ENCODE assay signal across 14 cellular contexts in genomic region chr13:99590519-99591011, GRCh38. TPM values are rescaled to one million over a fixed set of nuclear protein-coding genes. Genes with fewer than 3 reads are reported as not detected.
DNase-seq lines count a peak whose midpoint lies in the region; ATAC-seq and TF ChIP-seq lines count a peak whose summit lies in the region.
"Had no signal": no experiment of that assay in that cellular context is flagged by ENCODE, and none has a peak within 500 bp of the region (broad histone marks: within the 10 kb centered on the region; RNA-seq: fewer than 3 reads in every experiment).

No MANE protein-coding gene starts in this region.

- H4K8ac ChIP-seq in neuronal stem cell (ENCODE audit: low read depth, low read length) = no peak overlapping the region

- H2BK12ac ChIP-seq in neuronal stem cell (ENCODE audit: low read length) = no peak overlapping the region

- intact Hi-C loops in CD4-positive, alpha-beta T cell (cut with DNase I, micrococcal nuclease) = no loop called here
- intact Hi-C loops in prostate gland (cut with DNase I) = no loop called here

- H2BK15ac ChIP-seq in neuronal stem cell (ENCODE audit: low read length) = no peak overlapping the region

- H3K14ac ChIP-seq in neuronal stem cell (ENCODE audit: low read length) = no peak overlapping the region

- H2BK5ac ChIP-seq in neuronal stem cell (ENCODE audit: low read length) = no peak overlapping the region

- H3K4me1 ChIP-seq in neuronal stem cell (ENCODE audit: control insufficient read depth in 2 of 2, insufficient read depth in 1 of 2, low read depth in 1 of 2, low read length in 2 of 2) (peaks cover 2 to 5% of the 10 kb centered on the region in 2 donors), prostate gland (replicated peaks) (no peaks in the 10 kb centered on the region)
- H3K4me1 ChIP-seq: parathyroid adenoma had no signal

- H3K27me3 Mint-ChIP-seq in CD4-positive, alpha-beta T cell = no peaks in the 10 kb centered on the region

- no peak overlapping the region for H3K4me3 ChIP-seq in neuronal stem cell (ENCODE audit: low read length in 2 of 2)
- H3K4me3 ChIP-seq in prostate gland = no peak overlapping the region

- H3K79me1 ChIP-seq in neuronal stem cell (ENCODE audit: low read depth, low read length) = no peaks in the 10 kb centered on the region

- H3K27ac ChIP-seq in neuronal stem cell (replicated peaks; ENCODE audit: low read length) (no peak overlapping the region), prostate gland (no peak overlapping the region)
- no peak overlapping the region for H3K27ac ChIP-seq in CD4-positive, alpha-beta T cell (ENCODE audit: low read depth, low read length)
- H3K27ac ChIP-seq: HL-60, parathyroid adenoma had no signal

- no CpG with 5 or more reads among the region's 3 CpGs for WGBS in neuronal stem cell (ENCODE audit: extremely low coverage in 2 of 2, insufficient read length in 2 of 2, insufficient replicate concordance in 1 of 2), 2 donors
- 37% methylated on average over 3 of the region's 3 CpGs for WGBS in prostate gland

- H3K36me3 Mint-ChIP-seq in CD4-positive, alpha-beta T cell (ENCODE audit: low read depth) = no peaks in the 10 kb centered on the region
- H3K36me3 Mint-ChIP-seq: CD14-positive monocyte had no signal

- H3K4me1 Mint-ChIP-seq in CD4-positive, alpha-beta T cell (ENCODE audit: low read depth) = peaks cover 23% of the 10 kb centered on the region
- H3K4me1 Mint-ChIP-seq: CD14-positive monocyte had no signal

- no peak overlapping the region for H3K23ac ChIP-seq in neuronal stem cell (ENCODE audit: low read depth, low read length, poor library complexity)

- TF ChIP-seq CTCF in CD4-positive, alpha-beta T cell (IDR thresholded peaks at IDR 0.05) = no peak
- no peak for TF ChIP-seq CTCF in prostate gland (IDR thresholded peaks at IDR 0.05)

- H3K27me3 ChIP-seq in neuronal stem cell (ENCODE audit: control insufficient read depth in 3 of 3, insufficient read depth in 3 of 3, low read depth in 1 of 3, low read length in 3 of 3) (peaks cover 0 to 2% (median 0%) of the 10 kb centered on the region in 3 experiments), prostate gland (replicated peaks; ENCODE audit: insufficient read depth) (no peaks in the 10 kb centered on the region)
- no peaks in the 10 kb centered on the region for H3K27me3 ChIP-seq in CD4-positive, alpha-beta T cell (ENCODE audit: control insufficient read depth, insufficient read depth, low read length)

- H2AK5ac ChIP-seq in neuronal stem cell (ENCODE audit: low read depth, low read length) = no peak overlapping the region

- no peaks in the 10 kb centered on the region for H3K9me3 Mint-ChIP-seq in CD4-positive, alpha-beta T cell
- H3K9me3 Mint-ChIP-seq: CD14-positive monocyte had no signal

- H3K9me3 ChIP-seq in neuronal stem cell (replicated peaks in 1 of 2; ENCODE audit: control insufficient read depth in 2 of 2, insufficient read depth in 1 of 2, low read depth in 1 of 2, low read length in 2 of 2) (no peaks in the 10 kb centered on the region), prostate gland (no peaks in the 10 kb centered on the region)
- no peaks in the 10 kb centered on the region for H3K9me3 ChIP-seq in CD4-positive, alpha-beta T cell (ENCODE audit: control insufficient read depth, low read length)

- no peak overlapping the region for H3K4ac ChIP-seq in neuronal stem cell (ENCODE audit: low read length)

- H3K4me3 Mint-ChIP-seq in CD4-positive, alpha-beta T cell = no peak overlapping the region
- H3K4me3 Mint-ChIP-seq: CD14-positive monocyte had no signal

- DNase-seq in AG20443 (ENCODE audit: low spot score) = peak; percentile 44
- DNase-seq in M059J (ENCODE audit: low read depth) = peak; percentile 37
- peak; percentile 56 for DNase-seq in dermis blood vessel endothelial cell
- no peak for DNase-seq in neuronal stem cell (ENCODE audit: low spot score)
- DNase-seq in activated CD8-positive, alpha-beta memory T cell treated with anti-CD3 and anti-CD28 coated beads, Interleukin-2, amount 50 U/mL, for 4 hours = no peak
- DNase-seq in stimulated activated naive CD8-positive, alpha-beta T cell treated with anti-CD3 and anti-CD28 coated beads, Interleukin-15, Interleukin-2, amounts not matched to agents 100 U/mL and 50 U/mL, for 24 hours = no peak
- DNase-seq in CD4-positive, alpha-beta T cell = no peak
- no peak for DNase-seq in prostate gland (ENCODE audit: low spot score)
- DNase-seq: mesendoderm; NCI-H2171 treated with DMSO at 0.1 percent for 48 hours; stimulated activated CD4-positive, alpha-beta T cell treated with anti-CD3 and anti-CD28 coated beads, Interleukin-2, amount 100 ng/mL, for 48 hours had no signal

- no peak overlapping the region for H3K27ac Mint-ChIP-seq in CD4-positive, alpha-beta T cell
- H3K27ac Mint-ChIP-seq: CD14-positive monocyte had no signal

- TF ChIP-seq POLR2A in prostate gland (IDR thresholded peaks at IDR 0.05) = no peak

- H2AFZ ChIP-seq in neuronal stem cell (ENCODE audit: low read length) = peak overlapping the region; percentile 14
- H2AFZ ChIP-seq: parathyroid adenoma had no signal

- no peak overlapping the region for H4K91ac ChIP-seq in neuronal stem cell (ENCODE audit: low read depth, low read length, poor library complexity)

- POLR2A ChIA-PET in CD4-positive, alpha-beta T cell (lab: Charles Lee) = no interaction called here

- no peaks in the 10 kb centered on the region for H3K36me3 ChIP-seq in neuronal stem cell (replicated peaks in 1 of 2; ENCODE audit: control insufficient read depth in 2 of 2, insufficient read depth in 2 of 2, low read length in 2 of 2)
- H3K36me3 ChIP-seq in prostate gland = no peaks in the 10 kb centered on the region

- H3K18ac ChIP-seq in neuronal stem cell (ENCODE audit: low read length) = no peak overlapping the region

- no peak overlapping the region for H2BK120ac ChIP-seq in neuronal stem cell (ENCODE audit: low read depth, low read length)

- H3K4me2 ChIP-seq in neuronal stem cell (ENCODE audit: insufficient read depth, low read length, poor library complexity, severe bottlenecking) = no peak overlapping the region

- CTCF ChIA-PET in CD4-positive, alpha-beta T cell (lab: Charles Lee) = interaction anchor here (0.6 kb wide), 1 partner anchor 21 kb away, joined by 4 read pairs; no protein-coding TSS in a partner anchor

- H3K9ac ChIP-seq in neuronal stem cell (ENCODE audit: low read depth, low read length, poor library complexity) = no peak overlapping the region
- H3K9ac ChIP-seq: parathyroid adenoma had no signal

- no peak for ATAC-seq in stimulated activated naive CD8-positive, alpha-beta T cell treated with anti-CD3 and anti-CD28 coated beads, Interleukin-15, Interleukin-2, amounts not matched to agents 100 U/mL and 50 U/mL, for 24 hours
- ATAC-seq in CD4-positive, alpha-beta T cell (ENCODE audit: poor library complexity) = no peak

RNA-seq across cellular contexts. Expression of gene CLYBL, which starts 15.9 kb away (rescaled TPM):
- total RNA-seq in M059J (2014; rRNA removed; shearing (Covaris generic)) = 0.07 and 0.12 TPM in 2 replicates
- total RNA-seq in dermis blood vessel endothelial cell (1.2 and 2.5 TPM in 2 replicates), prostate gland (10 to 100 TPM in 1 of 2 donors, 1 to 10 TPM in 1; 5.3 to 21.1 TPM)
- polyA plus RNA-seq in neuronal stem cell (2013, experiment 1 of 2) = 15.5 TPM
- 14.1 TPM for polyA plus RNA-seq in neuronal stem cell (2013, experiment 2 of 2)
- 1 to 10 TPM; 4.7 to 6.4 TPM for total RNA-seq in CD4-positive, alpha-beta T cell

Comparison
In these comparisons a context has a peak if more than half of its experiments do, and no peak if none do; other contexts are left out.
1. DNase-seq: peak in AG20443 (single experiment), M059J (single experiment) and dermis blood vessel endothelial cell (single experiment); none in neuronal stem cell (single experiment), activated CD8-positive, alpha-beta memory T cell treated with anti-CD3 and anti-CD28 coated beads, Interleukin-2, amount 50 U/mL, for 4 hours (single experiment), stimulated activated naive CD8-positive, alpha-beta T cell treated with anti-CD3 and anti-CD28 coated beads, Interleukin-15, Interleukin-2, amounts not matched to agents 100 U/mL and 50 U/mL, for 24 hours (single experiment), CD4-positive, alpha-beta T cell (0 of 10) and prostate gland (single experiment).